1 cellular context compared by ENCODE assay signal in genomic region chr2:107747964-107748583, GRCh38.
TF ChIP-seq lines count a peak whose summit lies in the region.

No MANE protein-coding gene starts in this region.

TF ChIP-seq in GM23338, 12 proteins besides CTCF, POLR2A, EP300 and RAD21 (continued from another document):
- TF ChIP-seq ZNF462 (CRISPR knock-in tag; IDR thresholded peaks at IDR 0.05), result no peak
- TF ChIP-seq ZNF114 (CRISPR knock-in tag; IDR thresholded peaks at IDR 0.05), result no peak
- no peak for TF ChIP-seq NANOG (IDR thresholded peaks at IDR 0.05; ENCODE audit: borderline replicate concordance)
- no peak for TF ChIP-seq EZH2 (IDR thresholded peaks at IDR 0.05; ENCODE audit: low read depth, unreplicated experiment)
- TF ChIP-seq REST (IDR thresholded peaks at IDR 0.05; ENCODE audit: unreplicated experiment), result no peak
- no peak for TF ChIP-seq POLR2AphosphoS5 (IDR thresholded peaks at IDR 0.05; ENCODE audit: low read depth)
- no peak for TF ChIP-seq CREB1 (CRISPR knock-in tag; IDR thresholded peaks at IDR 0.05; ENCODE audit: low read depth)
- no peak for TF ChIP-seq STAT1 (IDR thresholded peaks at IDR 0.05; ENCODE audit: unreplicated experiment)
